In the genomic region with DNA sequence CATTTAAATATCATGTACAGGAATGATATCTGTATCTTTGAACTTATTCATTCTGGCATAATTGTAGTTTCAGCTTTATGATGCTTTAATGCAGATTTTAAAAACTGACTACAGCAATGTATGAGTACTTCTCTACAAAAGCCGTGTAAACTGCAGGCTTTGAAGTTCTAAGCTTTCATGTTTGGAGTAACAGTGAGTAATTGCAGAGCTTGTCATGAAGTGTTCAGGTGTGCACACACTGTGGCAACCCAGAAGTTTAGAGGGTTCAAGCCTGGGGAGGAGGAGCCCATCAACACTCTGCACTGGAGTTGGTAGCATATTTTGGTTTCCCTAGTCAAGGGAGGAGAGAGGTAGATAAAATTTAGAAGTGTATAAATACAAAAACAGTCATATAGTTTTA, we compare ENCODE assay signal across 14 cellular contexts.
DNase-seq lines count a peak whose midpoint lies in the region; ATAC-seq and TF ChIP-seq lines count a peak whose summit lies in the region.
"Had no signal": no experiment of that assay in that cellular context is flagged by ENCODE, and none has a peak within 500 bp of the region (broad histone marks: within the 10 kb centered on the region; RNA-seq: fewer than 3 reads in every experiment).

No MANE protein-coding gene starts in this region.

- H2AFZ ChIP-seq in IMR-90 (replicated peaks; ENCODE audit: low read length, poor library complexity) (no peak overlapping the region), osteoblast (ENCODE audit: low read length) (no peak overlapping the region)

- H4K91ac ChIP-seq in IMR-90 (ENCODE audit: insufficient read depth, low read depth, low read length), result no peak overlapping the region

- H3K56ac ChIP-seq in IMR-90 (ENCODE audit: extremely low read depth, insufficient read depth, low read length), result no peak overlapping the region

- no peak for DNase-seq in activated CD8-positive, alpha-beta T cell treated with anti-CD3 and anti-CD28 coated beads for 36 hours
- DNase-seq in activated CD8-positive, alpha-beta T cell treated with anti-CD3 and anti-CD28 coated beads, Interleukin-2, amount 10 ng/mL, durations not matched to agents 7 days and 5 days, result no peak
- DNase-seq in IMR-90 (no peak), osteoblast (ENCODE audit: insufficient read length, low spot score, missing footprints) (no peak)
- DNase-seq in naive thymus-derived CD8-positive, alpha-beta T cell, result no peak
- DNase-seq in CD8-positive, alpha-beta memory T cell, result no peak
- DNase-seq: H9, MV-4-11, NCI-H1930, NCI-H510A had no signal

- H2BK5ac ChIP-seq in IMR-90 (ENCODE audit: low read depth, low read length, poor library complexity, severe bottlenecking), result no peak overlapping the region

- no peak overlapping the region for H3K23ac ChIP-seq in IMR-90 (ENCODE audit: low read depth, low read length)

- dilution Hi-C loops in IMR-90 (cut with HindIII; ENCODE audit: low sequenced_read_pairs, unreplicated experiment), result no loop called here

- H3K27ac Mint-ChIP-seq in activated CD8-positive, alpha-beta T cell treated with anti-CD3 and anti-CD28 coated beads for 36 hours, result no peak overlapping the region
- H3K27ac Mint-ChIP-seq in activated CD8-positive, alpha-beta T cell treated with anti-CD3 and anti-CD28 coated beads, Interleukin-2, amount 10 ng/mL, durations not matched to agents 7 days and 5 days, result no peak overlapping the region
- H3K27ac Mint-ChIP-seq in brain, result peak overlapping the region in 3 of 5 experiments; percentile 69 to 93 (median 83)
- H3K27ac Mint-ChIP-seq in naive thymus-derived CD8-positive, alpha-beta T cell, result no peak overlapping the region
- no peak overlapping the region for H3K27ac Mint-ChIP-seq in CD8-positive, alpha-beta memory T cell
- H3K27ac Mint-ChIP-seq: H9 had no signal

- no peak overlapping the region for H2AK9ac ChIP-seq in IMR-90 (replicated peaks; ENCODE audit: low read depth, low read length, poor library complexity)

- H2BK20ac ChIP-seq in IMR-90 (ENCODE audit: low read depth, low read length), result no peak overlapping the region

- no peak overlapping the region for H3K9ac ChIP-seq in IMR-90 (ENCODE audit: low read depth, low read length)

- H3K36me3 ChIP-seq in IMR-90 (ENCODE audit: control insufficient read depth, insufficient read depth, low read length), result no peaks in the 10 kb centered on the region
- no peaks in the 10 kb centered on the region for H3K36me3 ChIP-seq in CD8-positive, alpha-beta memory T cell (ENCODE audit: insufficient read depth, low read length)
- H3K36me3 ChIP-seq in osteoblast (ENCODE audit: insufficient read depth, low read length), result no peaks in the 10 kb centered on the region

- intact Hi-C loops in activated CD8-positive, alpha-beta T cell treated with anti-CD3 and anti-CD28 coated beads for 36 hours (cut with micrococcal nuclease), result no loop called here
- intact Hi-C loops in IMR-90 (cut with micrococcal nuclease), result loop anchor here (2.0 kb wide), 1 partner anchor 17 kb away; no protein-coding TSS in a partner anchor

- no peak overlapping the region for H3K4me3 ChIP-seq in IMR-90 (ENCODE audit: insufficient read depth, low read depth, low read length)
- H3K4me3 ChIP-seq in CD8-positive, alpha-beta memory T cell (ENCODE audit: low read length), result no peak overlapping the region
- no peak overlapping the region for H3K4me3 ChIP-seq in osteoblast (ENCODE audit: insufficient read depth, low read length)

- no peaks in the 10 kb centered on the region for H3K9me3 Mint-ChIP-seq in activated CD8-positive, alpha-beta T cell treated with anti-CD3 and anti-CD28 coated beads for 36 hours
- no peaks in the 10 kb centered on the region for H3K9me3 Mint-ChIP-seq in activated CD8-positive, alpha-beta T cell treated with anti-CD3 and anti-CD28 coated beads, Interleukin-2, amount 10 ng/mL, durations not matched to agents 7 days and 5 days (ENCODE audit: insufficient read depth)
- no peaks in the 10 kb centered on the region for H3K9me3 Mint-ChIP-seq in brain
- H3K9me3 Mint-ChIP-seq in naive thymus-derived CD8-positive, alpha-beta T cell, result no peaks in the 10 kb centered on the region
- no peaks in the 10 kb centered on the region for H3K9me3 Mint-ChIP-seq in CD8-positive, alpha-beta memory T cell
- H3K9me3 Mint-ChIP-seq: H9 had no signal

- H2AK5ac ChIP-seq in IMR-90 (ENCODE audit: low read depth, low read length), result no peak overlapping the region

- H3K14ac ChIP-seq in IMR-90 (replicated peaks; ENCODE audit: low read depth, low read length), result 0 out of 2 replicates have a peak overlapping the region, but pooled peaks have one; percentile 29

- peaks cover 21% of the 10 kb centered on the region for H3K4me1 Mint-ChIP-seq in activated CD8-positive, alpha-beta T cell treated with anti-CD3 and anti-CD28 coated beads for 36 hours (ENCODE audit: low read depth)
- H3K4me1 Mint-ChIP-seq in activated CD8-positive, alpha-beta T cell treated with anti-CD3 and anti-CD28 coated beads, Interleukin-2, amount 10 ng/mL, durations not matched to agents 7 days and 5 days (ENCODE audit: low read depth), result peaks cover 11% of the 10 kb centered on the region
- H3K4me1 Mint-ChIP-seq in brain, result peaks cover 48% of the 10 kb centered on the region
- H3K4me1 Mint-ChIP-seq in naive thymus-derived CD8-positive, alpha-beta T cell, result peaks cover 10 to 22% (median 16%) of the 10 kb centered on the region in 4 donors
- H3K4me1 Mint-ChIP-seq in CD8-positive, alpha-beta memory T cell, result peaks cover 0 to 6% (median 5%) of the 10 kb centered on the region in 3 donors

- POLR2A ChIA-PET in activated CD8-positive, alpha-beta T cell treated with anti-CD3 and anti-CD28 coated beads for 36 hours (lab: Charles Lee), result no interaction called here
- POLR2A ChIA-PET in activated CD8-positive, alpha-beta T cell treated with anti-CD3 and anti-CD28 coated beads, Interleukin-2, amount 10 ng/mL, durations not matched to agents 7 days and 5 days (lab: Charles Lee), result no interaction called here
- POLR2A ChIA-PET in IMR-90 (lab: Charles Lee; ENCODE audit: unreplicated experiment), result no interaction called here
- POLR2A ChIA-PET in naive thymus-derived CD8-positive, alpha-beta T cell (lab: Charles Lee), result no interaction called here
- POLR2A ChIA-PET in CD8-positive, alpha-beta memory T cell (lab: Charles Lee), result no interaction called here

- no peak overlapping the region for H3K18ac ChIP-seq in IMR-90 (ENCODE audit: low read depth, low read length)

- H4K20me1 ChIP-seq in IMR-90 (ENCODE audit: insufficient read depth, low read length) (no peaks in the 10 kb centered on the region), osteoblast (ENCODE audit: insufficient read depth, low read length) (no peaks in the 10 kb centered on the region)

- no peak overlapping the region for H3K4me3 Mint-ChIP-seq in activated CD8-positive, alpha-beta T cell treated with anti-CD3 and anti-CD28 coated beads for 36 hours
- H3K4me3 Mint-ChIP-seq in activated CD8-positive, alpha-beta T cell treated with anti-CD3 and anti-CD28 coated beads, Interleukin-2, amount 10 ng/mL, durations not matched to agents 7 days and 5 days, result no peak overlapping the region
- peak overlapping the region in 1 of 5 experiments; percentile 40 for H3K4me3 Mint-ChIP-seq in brain
- no peak overlapping the region for H3K4me3 Mint-ChIP-seq in naive thymus-derived CD8-positive, alpha-beta T cell
- no peak overlapping the region for H3K4me3 Mint-ChIP-seq in CD8-positive, alpha-beta memory T cell
- H3K4me3 Mint-ChIP-seq: H9 had no signal

- no peak for TF ChIP-seq RAD21 in IMR-90 (IDR thresholded peaks at IDR 0.05; ENCODE audit: low read length)

- peaks cover 9 to 52% of the 10 kb centered on the region in 2 experiments for H3K79me1 ChIP-seq in IMR-90 (ENCODE audit: low read depth in 1 of 2, low read length in 2 of 2)

- BruUV-seq in IMR-90 (replicated peaks; lab: Mats Ljungman, UMichigan), result no TSS peak

- H3K9me1 ChIP-seq in IMR-90 (ENCODE audit: insufficient read depth, low read length), result 0 out of 2 replicates have a peak, but pooled peaks cover 3% of the 10 kb centered on the region

- H2BK120ac ChIP-seq in IMR-90 (ENCODE audit: low read depth, low read length), result no peak overlapping the region

- no peak overlapping the region for H3K4ac ChIP-seq in IMR-90 (ENCODE audit: low read depth, low read length)

- no CpG with 5 or more reads among the region's 1 CpG for WGBS in IMR-90 (ENCODE audit: extremely low coverage in 2 of 2, insufficient read length in 1 of 2), 2 experiments

- H3K4me2 ChIP-seq in IMR-90 (ENCODE audit: low read depth, low read length), result no peak overlapping the region
- H3K4me2 ChIP-seq in osteoblast (ENCODE audit: insufficient read depth, low read length), result no peak overlapping the region

- TF ChIP-seq CTCF in activated CD8-positive, alpha-beta T cell treated with anti-CD3 and anti-CD28 coated beads for 36 hours (IDR thresholded peaks at IDR 0.05), result no peak
- no peak for TF ChIP-seq CTCF in IMR-90 (conservative IDR thresholded peaks at IDR 0.05; ENCODE audit: low read depth, low read length)
- no peak for TF ChIP-seq CTCF in brain (conservative IDR thresholded peaks at IDR 0.05)
- no peak for TF ChIP-seq CTCF in osteoblast (IDR thresholded peaks at IDR 0.05; ENCODE audit: extremely low read depth, low read depth, low read length)

- H3K27me3 ChIP-seq in IMR-90 (ENCODE audit: control insufficient read depth, insufficient read depth, low read length), result no peaks in the 10 kb centered on the region
- H3K27me3 ChIP-seq in CD8-positive, alpha-beta memory T cell (ENCODE audit: insufficient read depth, low read length, poor library complexity, severe bottlenecking), result no peaks in the 10 kb centered on the region
- H3K27me3 ChIP-seq in osteoblast (ENCODE audit: insufficient read depth, low read length), result no peaks in the 10 kb centered on the region

- TF ChIP-seq POLR2A in IMR-90 (IDR thresholded peaks at IDR 0.05; ENCODE audit: low read depth, low read length), result no peak

- CTCF ChIA-PET in activated CD8-positive, alpha-beta T cell treated with anti-CD3 and anti-CD28 coated beads for 36 hours (lab: Charles Lee), result interaction anchor here (0.7 to 1.4 kb wide), 5 partner anchors 63 to 91 kb away, joined by 3 to 5 read pairs (median 3); no protein-coding TSS in a partner anchor
- CTCF ChIA-PET in activated CD8-positive, alpha-beta T cell treated with anti-CD3 and anti-CD28 coated beads, Interleukin-2, amount 10 ng/mL, durations not matched to agents 7 days and 5 days (lab: Charles Lee), result interaction anchor here (1.1 kb wide), 1 partner anchor 251 kb away, joined by 3 read pairs; no protein-coding TSS in a partner anchor
- CTCF ChIA-PET in IMR-90 (lab: Yijun Ruan, JAX), result no interaction called here
- CTCF ChIA-PET in CD8-positive, alpha-beta memory T cell (lab: Charles Lee), result no interaction called here

- no peaks in the 10 kb centered on the region for H3K27me3 Mint-ChIP-seq in activated CD8-positive, alpha-beta T cell treated with anti-CD3 and anti-CD28 coated beads for 36 hours
- H3K27me3 Mint-ChIP-seq in activated CD8-positive, alpha-beta T cell treated with anti-CD3 and anti-CD28 coated beads, Interleukin-2, amount 10 ng/mL, durations not matched to agents 7 days and 5 days (ENCODE audit: low read depth), result no peaks in the 10 kb centered on the region
- no peaks in the 10 kb centered on the region for H3K27me3 Mint-ChIP-seq in brain
- no peaks in the 10 kb centered on the region for H3K27me3 Mint-ChIP-seq in naive thymus-derived CD8-positive, alpha-beta T cell
- peaks cover 0 to 3% of the 10 kb centered on the region in 2 donors for H3K27me3 Mint-ChIP-seq in CD8-positive, alpha-beta memory T cell

- H3K4me1 ChIP-seq in IMR-90 (ENCODE audit: control insufficient read depth, insufficient read depth, low read length), result no peaks in the 10 kb centered on the region; the same call in 1 of the 2 replicates
- no peaks in the 10 kb centered on the region for H3K4me1 ChIP-seq in CD8-positive, alpha-beta memory T cell (ENCODE audit: insufficient read depth, low read length)
- no peaks in the 10 kb centered on the region for H3K4me1 ChIP-seq in osteoblast (ENCODE audit: insufficient read depth, low read length)

- H4K8ac ChIP-seq in IMR-90 (ENCODE audit: low read depth in 2 of 2, low read length in 2 of 2), result no peak overlapping the region

- no peak overlapping the region for H3K27ac ChIP-seq in IMR-90 (ENCODE audit: insufficient read depth, low read length)
- no peak overlapping the region for H3K27ac ChIP-seq in CD8-positive, alpha-beta memory T cell (ENCODE audit: low read depth, low read length)
- H3K27ac ChIP-seq in osteoblast (ENCODE audit: low read depth, low read length), result no peak overlapping the region
- H3K27ac ChIP-seq: C4-2B, HL-60 had no signal

- no peaks in the 10 kb centered on the region for H3K9me3 ChIP-seq in IMR-90 (ENCODE audit: control insufficient read depth, insufficient read depth, low read length)
- H3K9me3 ChIP-seq in CD8-positive, alpha-beta memory T cell (ENCODE audit: low read length), result no peaks in the 10 kb centered on the region
- H3K9me3 ChIP-seq in osteoblast (ENCODE audit: low read depth, low read length), result no peaks in the 10 kb centered on the region

- H3K79me2 ChIP-seq in osteoblast (ENCODE audit: insufficient read depth, low read length), result peaks cover 6% of the 10 kb centered on the region

- H4K5ac ChIP-seq in IMR-90 (ENCODE audit: low read depth, low read length), result no peak overlapping the region

- H2BK15ac ChIP-seq in IMR-90 (ENCODE audit: low read depth, low read length), result no peak overlapping the region

- ATAC-seq in activated CD8-positive, alpha-beta T cell treated with anti-CD3 and anti-CD28 coated beads for 36 hours, result peak; percentile 49
- ATAC-seq in activated CD8-positive, alpha-beta T cell treated with anti-CD3 and anti-CD28 coated beads, Interleukin-2, amount 10 ng/mL, durations not matched to agents 7 days and 5 days, result no peak
- ATAC-seq in IMR-90 (ENCODE audit: low read depth) (no peak), HG02759 (IDR thresholded peaks at IDR 0.05; ENCODE audit: unreplicated experiment) (no peak)
- ATAC-seq in naive thymus-derived CD8-positive, alpha-beta T cell, result peak; percentile 46 to 50

- H3K36me3 Mint-ChIP-seq in activated CD8-positive, alpha-beta T cell treated with anti-CD3 and anti-CD28 coated beads for 36 hours (ENCODE audit: low read depth), result peaks cover 4% of the 10 kb centered on the region
- H3K36me3 Mint-ChIP-seq in activated CD8-positive, alpha-beta T cell treated with anti-CD3 and anti-CD28 coated beads, Interleukin-2, amount 10 ng/mL, durations not matched to agents 7 days and 5 days (ENCODE audit: low read depth), result no peaks in the 10 kb centered on the region
- no peaks in the 10 kb centered on the region for H3K36me3 Mint-ChIP-seq in brain
- H3K36me3 Mint-ChIP-seq in naive thymus-derived CD8-positive, alpha-beta T cell, result peaks cover 10 to 26% (median 19%) of the 10 kb centered on the region in 3 donors
- peaks cover 3 to 14% (median 12%) of the 10 kb centered on the region in 3 donors for H3K36me3 Mint-ChIP-seq in CD8-positive, alpha-beta memory T cell

- in situ Hi-C loops in IMR-90 (cut with MboI; ENCODE audit: low sequenced_read_pairs), result no loop called here

Comparison
In these comparisons a context has a peak if more than half of its experiments do, and no peak if none do; other contexts are left out.
1. ATAC-seq: peak in activated CD8-positive, alpha-beta T cell treated with anti-CD3 and anti-CD28 coated beads for 36 hours (single experiment) and naive thymus-derived CD8-positive, alpha-beta T cell (2 of 2); none in activated CD8-positive, alpha-beta T cell treated with anti-CD3 and anti-CD28 coated beads, Interleukin-2, amount 10 ng/mL, durations not matched to agents 7 days and 5 days (single experiment), IMR-90 (single experiment) and HG02759 (single experiment).
2. H3K27ac Mint-ChIP-seq: peak in brain (3 of 5); none in activated CD8-positive, alpha-beta T cell treated with anti-CD3 and anti-CD28 coated beads for 36 hours (single experiment), activated CD8-positive, alpha-beta T cell treated with anti-CD3 and anti-CD28 coated beads, Interleukin-2, amount 10 ng/mL, durations not matched to agents 7 days and 5 days (single experiment), naive thymus-derived CD8-positive, alpha-beta T cell (0 of 10) and CD8-positive, alpha-beta memory T cell (0 of 8).
3. CTCF ChIA-PET loops: an anchor here in activated CD8-positive, alpha-beta T cell treated with anti-CD3 and anti-CD28 coated beads for 36 hours (0.7 to 1.4 kb wide) and activated CD8-positive, alpha-beta T cell treated with anti-CD3 and anti-CD28 coated beads, Interleukin-2, amount 10 ng/mL, durations not matched to agents 7 days and 5 days (1.1 kb wide); none called in IMR-90 and CD8-positive, alpha-beta memory T cell.